Comparison of ENCODE assay signal across 8 cellular contexts in the genomic region with DNA sequence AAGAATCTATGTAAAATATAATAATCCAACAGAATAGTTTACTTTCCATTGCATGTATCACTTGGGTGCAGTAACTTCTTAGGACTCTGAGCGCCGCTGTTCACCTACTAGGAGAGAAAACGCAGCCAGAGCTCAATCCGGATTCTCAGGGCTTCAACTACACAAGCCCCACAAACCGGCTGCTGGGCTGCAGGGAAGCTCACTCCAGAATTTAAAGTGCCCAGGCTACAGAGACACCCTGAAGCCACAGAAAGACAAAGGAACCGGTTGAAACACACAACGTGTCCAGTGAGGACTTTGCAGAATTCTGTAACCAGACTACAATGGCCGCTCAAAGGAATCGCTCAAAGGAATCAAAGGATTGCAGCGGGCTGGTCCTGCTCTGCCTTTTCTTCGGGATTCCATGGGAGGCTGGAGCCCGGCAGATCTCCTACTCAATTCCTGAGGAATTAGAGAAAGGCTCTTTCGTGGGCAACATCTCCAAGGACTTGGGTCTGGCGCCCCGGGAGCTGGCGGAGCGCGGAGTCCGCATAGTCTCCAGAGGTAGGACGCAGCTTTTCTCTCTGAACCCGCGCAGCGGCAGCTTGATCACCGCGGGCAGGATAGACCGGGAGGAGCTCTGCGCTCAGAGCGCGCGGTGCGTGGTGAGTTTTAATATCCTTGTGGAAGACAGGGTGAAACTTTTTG. TPM values are rescaled to one million over a fixed set of nuclear protein-coding genes. Genes with fewer than 3 reads are reported as not detected.
A peak's percentile ranks its signal among the peaks of the same experiment; 100 is the strongest.
DNase-seq lines count a peak whose midpoint lies in the region; ATAC-seq and TF ChIP-seq lines count a peak whose summit lies in the region.

A gene (plus strand): TSS at position 135 of the 687 bp plus-strand sequence. CDS start 189 bp downstream, at position 324.

- H3K4me1 Mint-ChIP-seq in GM23338 (peaks cover 16% of the 10 kb centered on the region), activated B cell treated with CpG ODN at 0.5 μM for 24 hours (peaks cover 21% of the 10 kb centered on the region)
- peaks cover 24% of the 10 kb centered on the region for H3K4me1 Mint-ChIP-seq in stimulated activated memory B cell treated with anti-CD40 and anti-IgM and Interleukin-4, amounts not matched to agents 10 μg/mL and 1 μg/mL and 100 μg/mL, for 72 hours

- H3K27ac ChIP-seq in GM23338 (ENCODE audit: low read depth) (no peak within 1 kb of the TSS), duodenal mucosa (ENCODE audit: low read depth, low read length) (no peak within 1 kb of the TSS), lung (ENCODE audit: low read depth in 1 of 2, low read length in 1 of 2) (no peak within 1 kb of the TSS)

- peaks cover 8% of the 10 kb centered on the region for H3K27me3 ChIP-seq in GM23338 (ENCODE audit: insufficient read depth)
- H3K27me3 ChIP-seq in duodenal mucosa (ENCODE audit: control insufficient read depth in 1 of 2, insufficient read depth in 2 of 2, low read length in 2 of 2), result peaks cover 0 to 5% of the 10 kb centered on the region in 2 donors
- no peaks in the 10 kb centered on the region for H3K27me3 ChIP-seq in lung (ENCODE audit: control insufficient read depth, insufficient read depth)

- DNase-seq in GM10266 (ENCODE audit: extremely low spot score) (peak; percentile 86), GM23338 (ENCODE audit: low spot score) (peak; percentile 92), Kasumi-1 (lab: John Stamatoyannopoulos, UW) (peak; percentile 83 to 88), activated B cell treated with CpG ODN at 0.5 μM for 24 hours (no peak), lung (ENCODE audit: low spot score) (no peak), NCI-H2081 treated with DMSO at 0.1 percent for 48 hours (lab: John Stamatoyannopoulos, UW) (no peak)

- CTCF ChIA-PET in activated B cell treated with CpG ODN at 0.5 μM for 24 hours (lab: Charles Lee), result interaction anchor here (0.5 to 3.6 kb wide), 15 partner anchors 8 to 238 kb away, joined by 3 to 38 read pairs (median 4); a partner anchor contains a TSS

- no peaks in the 10 kb centered on the region for H3K36me3 ChIP-seq in GM23338 (ENCODE audit: insufficient read depth)
- no peaks in the 10 kb centered on the region for H3K36me3 ChIP-seq in duodenal mucosa (ENCODE audit: control insufficient read depth in 1 of 2, insufficient read depth in 2 of 2, low read length in 2 of 2)
- H3K36me3 ChIP-seq in lung (ENCODE audit: control insufficient read depth in 2 of 2, insufficient read depth in 2 of 2, low read length in 2 of 2), result no peaks in the 10 kb centered on the region

- H3K4me3 ChIP-seq in GM23338 (peak within 1 kb of the TSS; percentile 40; the same call in 1 of the 2 replicates), duodenal mucosa (ENCODE audit: low read depth in 1 of 2, low read length in 2 of 2) (peak within 1 kb of the TSS; percentile 56 to 68), lung (no peak within 1 kb of the TSS)

- no peaks in the 10 kb centered on the region for H3F3A ChIP-seq in GM23338 (replicated peaks; ENCODE audit: low read depth)

- POLR2A ChIA-PET in activated B cell treated with CpG ODN at 0.5 μM for 24 hours (lab: Charles Lee), result interaction anchor here (1.0 kb wide), 1 partner anchor 145 kb away, joined by 5 read pairs; no protein-coding TSS in a partner anchor

- intact Hi-C loops in activated B cell treated with CpG ODN at 0.5 μM for 24 hours (cut with micrococcal nuclease), result loop anchor here (1.0 to 10.0 kb wide), 5 partner anchors 41 to 462 kb away; a partner anchor contains a TSS

- ATAC-seq in GM23338 (peak; percentile 57), activated B cell treated with CpG ODN at 0.5 μM for 24 hours (ENCODE audit: low read depth) (peak; percentile 66), lung (ENCODE audit: insufficient read depth, low FRiP score) (no peak)
- ATAC-seq in stimulated activated memory B cell treated with anti-CD40 and anti-IgM and Interleukin-4, amounts not matched to agents 10 μg/mL and 1 μg/mL and 100 μg/mL, for 72 hours, result peak; percentile 68

- H3K9me3 Mint-ChIP-seq in GM23338 (peaks cover 43% of the 10 kb centered on the region), activated B cell treated with CpG ODN at 0.5 μM for 24 hours (peaks cover 12% of the 10 kb centered on the region)
- H3K9me3 Mint-ChIP-seq in stimulated activated memory B cell treated with anti-CD40 and anti-IgM and Interleukin-4, amounts not matched to agents 10 μg/mL and 1 μg/mL and 100 μg/mL, for 72 hours, result peaks cover 14% of the 10 kb centered on the region

- H3K9me2 ChIP-seq in GM23338 (ENCODE audit: insufficient read depth), result no peaks in the 10 kb centered on the region

- H3K4me3 Mint-ChIP-seq in GM23338 (peak within 1 kb of the TSS; percentile 90), activated B cell treated with CpG ODN at 0.5 μM for 24 hours (peak within 1 kb of the TSS; percentile 86)
- peak within 1 kb of the TSS; percentile 83 for H3K4me3 Mint-ChIP-seq in stimulated activated memory B cell treated with anti-CD40 and anti-IgM and Interleukin-4, amounts not matched to agents 10 μg/mL and 1 μg/mL and 100 μg/mL, for 72 hours

- no peak within 1 kb of the TSS for H3K9ac ChIP-seq in duodenal mucosa (ENCODE audit: low read depth in 1 of 2, low read length in 2 of 2)

- WGBS in lung, 2 donors, result 14 to 16% methylated on average over 31 of the region's 31 CpGs

- TF ChIP-seq CTCF in GM10266 (IDR thresholded peaks at IDR 0.05; ENCODE audit: control insufficient read depth, insufficient read depth, low read depth, missing control alignments) (peak; percentile 77), GM23338 (conservative IDR thresholded peaks at IDR 0.05; ENCODE audit: low read depth in 2 of 2) (peak; percentile 71 to 74), activated B cell treated with CpG ODN at 0.5 μM for 24 hours (IDR thresholded peaks at IDR 0.05) (no peak), lung (IDR thresholded peaks at IDR 0.05; ENCODE audit: control extremely low read depth, extremely low read depth) (peak; percentile 14)

- H3K4me2 ChIP-seq in GM23338, result peak within 1 kb of the TSS; percentile 45; the same call in 1 of the 2 replicates

- peaks cover 7% of the 10 kb centered on the region; the same call in 1 of the 2 replicates for H4K20me1 ChIP-seq in GM23338 (replicated peaks; ENCODE audit: insufficient read depth)

- H2AFZ ChIP-seq in GM23338, result peak within 1 kb of the TSS; percentile 57

- 0 out of 2 replicates have a peak, but pooled peaks cover 4% of the 10 kb centered on the region for H3K79me2 ChIP-seq in GM23338 (replicated peaks; ENCODE audit: insufficient read depth)

- peaks cover 46% of the 10 kb centered on the region for H3K36me3 Mint-ChIP-seq in GM23338 (ENCODE audit: low read depth)
- H3K36me3 Mint-ChIP-seq in activated B cell treated with CpG ODN at 0.5 μM for 24 hours (ENCODE audit: low read depth), result peaks cover 2% of the 10 kb centered on the region
- H3K36me3 Mint-ChIP-seq in stimulated activated memory B cell treated with anti-CD40 and anti-IgM and Interleukin-4, amounts not matched to agents 10 μg/mL and 1 μg/mL and 100 μg/mL, for 72 hours, result peaks cover 12% of the 10 kb centered on the region

- peak within 1 kb of the TSS; percentile 89 for H3K27ac Mint-ChIP-seq in GM23338
- H3K27ac Mint-ChIP-seq in activated B cell treated with CpG ODN at 0.5 μM for 24 hours, result peak within 1 kb of the TSS; percentile 41
- H3K27ac Mint-ChIP-seq in stimulated activated memory B cell treated with anti-CD40 and anti-IgM and Interleukin-4, amounts not matched to agents 10 μg/mL and 1 μg/mL and 100 μg/mL, for 72 hours, result peak within 1 kb of the TSS; percentile 47

- H3K27me3 Mint-ChIP-seq in GM23338 (ENCODE audit: insufficient read depth, low read depth, poor library complexity) (peaks cover 23% of the 10 kb centered on the region), activated B cell treated with CpG ODN at 0.5 μM for 24 hours (peaks cover 52% of the 10 kb centered on the region)
- peaks cover 76% of the 10 kb centered on the region for H3K27me3 Mint-ChIP-seq in stimulated activated memory B cell treated with anti-CD40 and anti-IgM and Interleukin-4, amounts not matched to agents 10 μg/mL and 1 μg/mL and 100 μg/mL, for 72 hours

- peaks cover 28 to 42% of the 10 kb centered on the region in 2 donors for H3K9me3 ChIP-seq in duodenal mucosa (ENCODE audit: control insufficient read depth in 1 of 2, low read length in 2 of 2)
- peaks cover 0 to 54% of the 10 kb centered on the region in 2 donors for H3K9me3 ChIP-seq in lung (ENCODE audit: control insufficient read depth in 2 of 2, insufficient read depth in 1 of 2, low read length in 1 of 2)

- H3K4me1 ChIP-seq in GM23338 (ENCODE audit: insufficient read depth) (peaks cover 5% of the 10 kb centered on the region), duodenal mucosa (ENCODE audit: control insufficient read depth in 1 of 2, insufficient read depth in 2 of 2, low read length in 2 of 2) (no peaks in the 10 kb centered on the region), lung (ENCODE audit: control insufficient read depth in 2 of 2, insufficient read depth in 2 of 2, low read length in 2 of 2) (peaks cover 0 to 2% of the 10 kb centered on the region in 2 donors)

TF ChIP-seq in GM23338, 12 proteins besides CTCF, POLR2A, EP300 and RAD21 (continues in another document):
- no peak for TF ChIP-seq EZH2 (IDR thresholded peaks at IDR 0.05; ENCODE audit: low read depth, unreplicated experiment)

RNA-seq across cellular contexts. Expression of the gene that starts here (rescaled TPM):
- total RNA-seq in GM23338 (2014; rRNA removed; shearing (Covaris generic)), result 3.4 and 6.5 TPM in 2 replicates
- polyA plus RNA-seq in GM23338 (2016; fragmentation: Nextera tagmentation; extraction: Ambion mirVana), result 1.6 and 2.1 TPM in 2 replicates
- total RNA-seq in activated B cell treated with CpG ODN at 0.5 μM for 24 hours, result 1.2 and 1.3 TPM in 2 replicates
- 10 to 100 TPM in 1 of 2 donors, 1 to 10 TPM in 1; 5.7 to 12.9 TPM for total RNA-seq in lung
- under 1 TPM; 0.89 to 0.96 TPM for polyA plus RNA-seq in lung

Comparison
In these comparisons a context has a peak if more than half of its experiments do, and no peak if none do; other contexts are left out.
1. DNase-seq: peak in GM10266 (single experiment), GM23338 (single experiment) and Kasumi-1 (2 of 2); none in activated B cell treated with CpG ODN at 0.5 μM for 24 hours (single experiment), lung (single experiment) and NCI-H2081 treated with DMSO at 0.1 percent for 48 hours (single experiment).
2. Peak in every context shown above with its lines, with median percentiles within 50 percentile points of each other: H3K27ac Mint-ChIP-seq and H3K4me3 Mint-ChIP-seq.